ENCODE assay signal across 7 cellular contexts in genomic region chr1:145595421-145595820, GRCh38. TPM values are rescaled to one million over a fixed set of nuclear protein-coding genes. Genes with fewer than 3 reads are reported as not detected.
DNase-seq lines count a peak whose midpoint lies in the region; ATAC-seq and TF ChIP-seq lines count a peak whose summit lies in the region.
"Not testable (repeated sequence)": the region's sequence is repeated elsewhere in the genome, so short reads cannot be mapped to it uniquely, and the experiment has no call there.

No MANE protein-coding gene starts in this region.

- H3K27ac ChIP-seq in IMR-90 (ENCODE audit: insufficient read depth, low read length) = not testable (repeated sequence)

- not testable (repeated sequence) for H3K36me3 ChIP-seq in IMR-90 (ENCODE audit: control insufficient read depth, insufficient read depth, low read length)

- not testable (repeated sequence) for H2BK15ac ChIP-seq in IMR-90 (ENCODE audit: low read depth, low read length)

- not testable (repeated sequence) for H3K4ac ChIP-seq in IMR-90 (ENCODE audit: low read depth, low read length)

- H3K9ac ChIP-seq in IMR-90 (ENCODE audit: low read depth, low read length) = not testable (repeated sequence)

- intact Hi-C loops in IMR-90 (cut with micrococcal nuclease) = not testable (repeated sequence)

- not testable (repeated sequence) for H2BK120ac ChIP-seq in IMR-90 (ENCODE audit: low read depth, low read length)

- not testable (repeated sequence) for H3K4me1 ChIP-seq in IMR-90 (ENCODE audit: control insufficient read depth, insufficient read depth, low read length)

- TF ChIP-seq POLR2A in IMR-90 (IDR thresholded peaks at IDR 0.05; ENCODE audit: low read depth, low read length) = not testable (repeated sequence)

- ATAC-seq in IMR-90 (ENCODE audit: low read depth) = peak; percentile 70
- ATAC-seq in activated T-cell treated with anti-CD3 and anti-CD28 coated beads, Interleukin-2, amount 50 U/mL, for 72 hours (replicated peaks in 1 of 2) = not testable (repeated sequence)

- peak overlapping the region; percentile 58 for H3K27ac Mint-ChIP-seq in activated T-cell treated with anti-CD3 and anti-CD28 coated beads, Interleukin-2, amount 50 U/mL, for 72 hours

- not testable (repeated sequence) for H2AK5ac ChIP-seq in IMR-90 (ENCODE audit: low read depth, low read length)

- dilution Hi-C loops in IMR-90 (cut with HindIII; ENCODE audit: low sequenced_read_pairs, unreplicated experiment) = not testable (repeated sequence)

- not testable (repeated sequence) for H3K4me3 Mint-ChIP-seq in activated T-cell treated with anti-CD3 and anti-CD28 coated beads, Interleukin-2, amount 50 U/mL, for 72 hours

- CTCF ChIA-PET in IMR-90 (lab: Yijun Ruan, JAX) = not testable (repeated sequence)

- H3K9me3 Mint-ChIP-seq in activated T-cell treated with anti-CD3 and anti-CD28 coated beads, Interleukin-2, amount 50 U/mL, for 72 hours = not testable (repeated sequence)

- not testable (repeated sequence) for H3K4me2 ChIP-seq in IMR-90 (ENCODE audit: low read depth, low read length)

- H3K23ac ChIP-seq in IMR-90 (ENCODE audit: low read depth, low read length) = not testable (repeated sequence)

- BruUV-seq in IMR-90 (replicated peaks; lab: Mats Ljungman, UMichigan) = not testable (repeated sequence)

- not testable (repeated sequence) for H2BK5ac ChIP-seq in IMR-90 (ENCODE audit: low read depth, low read length, poor library complexity, severe bottlenecking)

- not testable (repeated sequence) for H4K91ac ChIP-seq in IMR-90 (ENCODE audit: insufficient read depth, low read depth, low read length)

- H2AK9ac ChIP-seq in IMR-90 (replicated peaks; ENCODE audit: low read depth, low read length, poor library complexity) = not testable (repeated sequence)

- not testable (repeated sequence) for TF ChIP-seq RAD21 in IMR-90 (IDR thresholded peaks at IDR 0.05; ENCODE audit: low read length)

- POLR2A ChIA-PET in IMR-90 (lab: Charles Lee; ENCODE audit: unreplicated experiment) = not testable (repeated sequence)

- H3K4me1 Mint-ChIP-seq in activated T-cell treated with anti-CD3 and anti-CD28 coated beads, Interleukin-2, amount 50 U/mL, for 72 hours (ENCODE audit: low read depth) = peaks cover 31% of the 10 kb centered on the region

- in situ Hi-C loops in IMR-90 (cut with MboI; ENCODE audit: low sequenced_read_pairs) = not testable (repeated sequence)

- not testable (repeated sequence) for H3K18ac ChIP-seq in IMR-90 (ENCODE audit: low read depth, low read length)

- H3K4me3 ChIP-seq in AG10803 (ENCODE audit: low read length); IMR-90 (ENCODE audit: insufficient read depth, low read depth, low read length); fibroblast of the aortic adventitia (ENCODE audit: low read depth, low read length): not testable (repeated sequence)

- not testable (repeated sequence) for H4K8ac ChIP-seq in IMR-90 (ENCODE audit: low read depth in 2 of 2, low read length in 2 of 2)

- not testable (repeated sequence) for H4K5ac ChIP-seq in IMR-90 (ENCODE audit: low read depth, low read length)

- not testable (repeated sequence) for TF ChIP-seq CTCF in AG10803 (conservative IDR thresholded peaks at IDR 0.05; ENCODE audit: low read length); IMR-90 (conservative IDR thresholded peaks at IDR 0.05; ENCODE audit: low read depth, low read length); fibroblast of the aortic adventitia (IDR thresholded peaks at IDR 0.05; ENCODE audit: insufficient read depth, low read length)

- H3K27me3 ChIP-seq in IMR-90 (ENCODE audit: control insufficient read depth, insufficient read depth, low read length) = not testable (repeated sequence)

- H3K56ac ChIP-seq in IMR-90 (ENCODE audit: extremely low read depth, insufficient read depth, low read length) = not testable (repeated sequence)

- H3K36me3 Mint-ChIP-seq in activated T-cell treated with anti-CD3 and anti-CD28 coated beads, Interleukin-2, amount 50 U/mL, for 72 hours (ENCODE audit: insufficient read depth in 2 of 2) = not testable (repeated sequence)

- H3K14ac ChIP-seq in IMR-90 (replicated peaks; ENCODE audit: low read depth, low read length) = not testable (repeated sequence)

- DNase-seq in AG10803 (ENCODE audit: low read depth) (peak; percentile 49), GM04503 (ENCODE audit: low read depth) (peak; percentile 22), HCEC 1CT (peak; percentile 31), IMR-90 (peak; percentile 25), fibroblast of gingiva (ENCODE audit: low read depth) (peak; percentile 31), fibroblast of the aortic adventitia (ENCODE audit: low read depth) (peak; percentile 10)
- DNase-seq in activated T-cell treated with anti-CD3 and anti-CD28 coated beads, Interleukin-2, amount 50 U/mL, for 72 hours = not testable (repeated sequence)

- not testable (repeated sequence) for H3K9me3 ChIP-seq in IMR-90 (ENCODE audit: control insufficient read depth, insufficient read depth, low read length)

- not testable (repeated sequence) for H4K20me1 ChIP-seq in IMR-90 (ENCODE audit: insufficient read depth, low read length)

- H3K27me3 Mint-ChIP-seq in activated T-cell treated with anti-CD3 and anti-CD28 coated beads, Interleukin-2, amount 50 U/mL, for 72 hours (ENCODE audit: low read depth) = peaks cover 31% of the 10 kb centered on the region

- not testable (repeated sequence) for H2AFZ ChIP-seq in IMR-90 (replicated peaks; ENCODE audit: low read length, poor library complexity)

- not testable (repeated sequence) for H2BK20ac ChIP-seq in IMR-90 (ENCODE audit: low read depth, low read length)

- not testable (repeated sequence) for H3K9me1 ChIP-seq in IMR-90 (ENCODE audit: insufficient read depth, low read length)

- H3K79me1 ChIP-seq in IMR-90 (ENCODE audit: low read depth in 1 of 2, low read length in 2 of 2) = not testable (repeated sequence)

RNA-seq across cellular contexts. Expression of gene GPR89A, which starts 12.4 kb away (rescaled TPM):
- total RNA-seq in IMR-90 (2012; rRNA removed) = 29.0 and 32.8 TPM in 2 replicates
- 11.8 and 13.5 TPM in 2 replicates for polyA plus RNA-seq in IMR-90 (2012; rRNA removed)
- 3.9 and 4.4 TPM in 2 replicates for polyA plus RNA-seq in IMR-90 (2012; cell fraction: cytosol; rRNA removed)
- 10.0 and 32.6 TPM in 2 replicates for polyA plus RNA-seq in IMR-90 (2012; cell fraction: nucleus; rRNA removed; ENCODE audit: low replicate concordance)
- 10 to 100 TPM; 27.8 to 28.2 TPM for total RNA-seq in activated T-cell treated with anti-CD3 and anti-CD28 coated beads, Interleukin-2, amount 50 U/mL, for 72 hours
- 32.7 and 37.7 TPM in 2 replicates for total RNA-seq in fibroblast of the aortic adventitia (ENCODE audit: low replicate concordance)
